ENCODE assay signal across 1 cellular context in genomic region chr19:28445826-28446225, GRCh38.
TF ChIP-seq lines count a peak whose summit lies in the region.

No MANE protein-coding gene starts in this region.

TF ChIP-seq in HEK293, 187 proteins besides CTCF, POLR2A, EP300 and RAD21 (continued from another document):
- TF ChIP-seq PRDM2 (tag by site-specific recombination; IDR thresholded peaks at IDR 0.05; ENCODE audit: borderline replicate concordance) (no peak), ZNF530 (tag by site-specific recombination; IDR thresholded peaks at IDR 0.05; ENCODE audit: low read depth) (no peak), ZNF626 (tag by site-specific recombination; IDR thresholded peaks at IDR 0.05) (no peak), GLIS1 (tag by site-specific recombination; IDR thresholded peaks at IDR 0.05) (no peak), ZBTB1 (tag by site-specific recombination; IDR thresholded peaks at IDR 0.05) (no peak), ZNF23 (tag by site-specific recombination; IDR thresholded peaks at IDR 0.05; ENCODE audit: borderline replicate concordance) (no peak), ATF2 (tag by site-specific recombination; IDR thresholded peaks at IDR 0.05; ENCODE audit: low read depth) (no peak)
